8 cellular contexts compared by ENCODE assay signal in genomic region chr12:39441963-39442894, GRCh38. TPM values are rescaled to one million over a fixed set of nuclear protein-coding genes. Genes with fewer than 3 reads are reported as not detected.
DNase-seq lines count a peak whose midpoint lies in the region; ATAC-seq, FAIRE-seq and TF ChIP-seq lines count a peak whose summit lies in the region.

No MANE protein-coding gene starts in this region.

- peak overlapping the region; percentile 48 to 92 (median 81) for H3K4me3 ChIP-seq in dorsolateral prefrontal cortex

- intact Hi-C loops in dorsolateral prefrontal cortex (cut with DNase I) = loop anchor here (2.0 to 5.0 kb wide), 3 partner anchors 35 to 177 kb away; partner anchors contain the start of gene ABCD2 (in 2 of the 2)

- no peaks in the 10 kb centered on the region for H3K27me3 ChIP-seq in dorsolateral prefrontal cortex

- peak; percentile 86 for FAIRE-seq in GM12892 (lab: Jason Lieb, UNC)

- no peak for TF ChIP-seq POLR2A in GM12892 (IDR thresholded peaks at IDR 0.05; ENCODE audit: low read depth, low read length)

- ATAC-seq in HG02623 (IDR thresholded peaks at IDR 0.05; ENCODE audit: unreplicated experiment) (peak; percentile 12), omental fat pad (ENCODE audit: low FRiP score) (no peak)

- H3K27ac ChIP-seq in dorsolateral prefrontal cortex = peak overlapping the region; percentile 46 to 99 (median 97)

- TF ChIP-seq CTCF in dorsolateral prefrontal cortex (IDR thresholded peaks at IDR 0.05 in 54 of 56, conservative IDR thresholded peaks at IDR 0.05 in 2 of 56; ENCODE audit: low read depth in 1 of 56, partially characterized antibody in 56 of 56) (no peak), omental fat pad (IDR thresholded peaks at IDR 0.05) (no peak)

- peak; percentile 25 for DNase-seq in GM12892 (ENCODE audit: insufficient read length)
- peak; percentile 19 for DNase-seq in NCI-H1694 treated with DMSO at 0.1 percent for 48 hours (lab: John Stamatoyannopoulos, UW)
- DNase-seq in activated CD4-positive, alpha-beta T cell treated with anti-CD3 and anti-CD28 coated beads, Interleukin-2, amount 50 U/mL, for 24 hours (ENCODE audit: low read depth in 1 of 2, low spot score in 1 of 2) = peak; percentile 7 to 22
- peak; percentile 45 to 78 (median 66) for DNase-seq in dorsolateral prefrontal cortex
- DNase-seq in lung microvascular endothelial cell (ENCODE audit: low read depth in 2 of 2) = peak; percentile 27 to 74
- DNase-seq in stimulated activated CD4-positive, alpha-beta T cell treated with anti-CD3 and anti-CD28 coated beads, TNF-alpha, amount 100 ng/mL, for 48 hours (ENCODE audit: low read depth in 3 of 3) = peak in 2 of 3 donors; percentile 14 to 17
- no peak for DNase-seq in omental fat pad (ENCODE audit: low spot score)

RNA-seq across cellular contexts. Expression of gene KIF21A, which starts 0.7 kb away (rescaled TPM):
- 28.2 TPM for polyA plus RNA-seq in GM12892 (2012; ENCODE audit: missing spikeins)
- total RNA-seq in dorsolateral prefrontal cortex (100 to 1,000 TPM in 108 of 120 experiments, 10 to 100 TPM in 12; 71.2 to 177 (median 134) TPM), lung microvascular endothelial cell (3.8 and 3.9 TPM in 2 replicates), omental fat pad (10 to 100 TPM; 22.5 to 65.5 (median 33.5) TPM)
